In the genomic region with DNA sequence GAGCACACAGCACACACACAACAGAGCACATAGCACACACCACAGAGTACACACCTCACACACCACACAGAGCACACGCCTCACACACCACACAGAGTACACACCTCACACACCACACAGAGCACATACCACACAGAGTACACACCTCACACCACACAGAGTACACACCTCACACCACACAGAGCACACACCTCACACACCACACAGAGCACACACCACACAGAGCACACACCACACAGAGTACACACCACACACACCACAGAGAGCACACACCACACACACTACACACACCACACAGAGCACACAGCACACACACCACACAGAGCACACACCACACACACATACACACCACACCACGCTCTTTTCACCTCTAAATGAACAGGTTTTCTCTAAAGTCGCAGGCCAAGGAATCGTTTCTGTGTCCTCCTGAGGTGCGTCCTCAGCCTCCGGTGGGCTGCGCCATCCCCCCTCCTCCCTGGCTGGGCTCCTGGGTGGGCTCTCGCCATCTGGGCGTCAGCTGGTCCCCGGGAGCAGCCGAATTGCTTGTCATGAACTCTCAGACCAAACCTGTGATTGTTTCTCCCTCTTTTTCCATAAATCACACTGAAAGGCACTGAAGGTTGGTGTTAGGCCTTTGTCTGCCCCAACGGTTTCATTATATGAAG, we compare ENCODE assay signal across 23 cellular contexts. TPM values are rescaled to one million over a fixed set of nuclear protein-coding genes. Genes with fewer than 3 reads are reported as not detected.
DNase-seq lines count a peak whose midpoint lies in the region; ATAC-seq, FAIRE-seq and TF ChIP-seq lines count a peak whose summit lies in the region.
"Had no signal": no experiment of that assay in that cellular context is flagged by ENCODE, and none has a peak within 500 bp of the region (broad histone marks: within the 10 kb centered on the region; RNA-seq: fewer than 3 reads in every experiment).

No MANE protein-coding gene starts in this region.

- H3K56ac ChIP-seq in IMR-90 (ENCODE audit: extremely low read depth, insufficient read depth, low read length) (no peak overlapping the region), mesendoderm (ENCODE audit: low read length) (no peak overlapping the region)

- POLR2A ChIA-PET in activated naive CD8-positive, alpha-beta T cell treated with anti-CD3 and anti-CD28 coated beads, Interleukin-2, amount 10 ng/mL, durations not matched to agents 7 days and 5 days (lab: Charles Lee) = no interaction called here
- POLR2A ChIA-PET in IMR-90 (lab: Charles Lee; ENCODE audit: unreplicated experiment) = no interaction called here

- H2AK5ac ChIP-seq in IMR-90 (ENCODE audit: low read depth, low read length) = peak overlapping the region; percentile 50; the same call in 1 of the 2 replicates
- H2AK5ac ChIP-seq in mesendoderm (ENCODE audit: low read length) = no peak overlapping the region

- H4K20me1 ChIP-seq in IMR-90 (ENCODE audit: insufficient read depth, low read length) = no peaks in the 10 kb centered on the region; the same call in 1 of the 2 replicates

- ATAC-seq in activated naive CD8-positive, alpha-beta T cell treated with anti-CD3 and anti-CD28 coated beads, Interleukin-2, amount 10 ng/mL, durations not matched to agents 7 days and 5 days (ENCODE audit: low read depth) = no peak
- ATAC-seq in IMR-90 (ENCODE audit: low read depth) = no peak
- ATAC-seq in HG03432 (IDR thresholded peaks at IDR 0.05; ENCODE audit: unreplicated experiment) = no peak
- ATAC-seq: CD8-positive, alpha-beta T cell had no signal

- intact Hi-C loops in IMR-90 (cut with micrococcal nuclease) (no loop called here), spleen (cut with DNase I; ENCODE audit: low total_unique reads) (no loop called here)

- dilution Hi-C loops in IMR-90 (cut with HindIII; ENCODE audit: low sequenced_read_pairs, unreplicated experiment) = no loop called here

- 85% methylated on average over 4 of the region's 12 CpGs; no CpG with 5 or more reads in 1 of the 2 experiments for WGBS in IMR-90 (ENCODE audit: extremely low coverage in 2 of 2, insufficient read length in 1 of 2), 2 experiments
- WGBS in mesendoderm (ENCODE audit: extremely low coverage, insufficient coverage, low lambda C conversion rate) = no CpG with 5 or more reads among the region's 12 CpGs
- 73 to 84% (median 79%) methylated on average over 12 of the region's 12 CpGs for WGBS in spleen, 5 donors

- TF ChIP-seq POLR2A in IMR-90 (IDR thresholded peaks at IDR 0.05; ENCODE audit: low read depth, low read length) = no peak
- no peak for TF ChIP-seq POLR2A in spleen (IDR thresholded peaks at IDR 0.05)
- no peak for TF ChIP-seq POLR2A in H54 (IDR thresholded peaks at IDR 0.05; ENCODE audit: low read depth, low read length)

- H3K14ac ChIP-seq in IMR-90 (replicated peaks; ENCODE audit: low read depth, low read length) = no peak overlapping the region

- FAIRE-seq in H54 (lab: Jason Lieb, UNC) = no peak
- FAIRE-seq: G401.6 had no signal

- in situ Hi-C loops in IMR-90 (cut with MboI; ENCODE audit: low sequenced_read_pairs) = no loop called here
- in situ Hi-C loops in G401 (cut with HindIII; ENCODE audit: low sequenced_read_pairs) = no loop called here

- H3K79me1 ChIP-seq in IMR-90 (ENCODE audit: low read depth in 1 of 2, low read length in 2 of 2) = no peaks in the 10 kb centered on the region
- H3K79me1 ChIP-seq in mesendoderm (ENCODE audit: low read length) = no peaks in the 10 kb centered on the region

- H3K4ac ChIP-seq in IMR-90 (ENCODE audit: low read depth, low read length) (no peak overlapping the region), mesendoderm (ENCODE audit: low read depth, low read length) (no peak overlapping the region)

- CTCF ChIA-PET in IMR-90 (lab: Yijun Ruan, JAX) = no interaction called here

- no peak overlapping the region for H3K4me3 ChIP-seq in IMR-90 (ENCODE audit: insufficient read depth, low read depth, low read length)
- H3K4me3 ChIP-seq in mesendoderm (ENCODE audit: low read length) = no peak overlapping the region
- H3K4me3 ChIP-seq in spleen = no peak overlapping the region
- H3K4me3 ChIP-seq: HAP-1 had no signal

- no peak overlapping the region for H2AFZ ChIP-seq in IMR-90 (replicated peaks; ENCODE audit: low read length, poor library complexity)

- H3K36me3 Mint-ChIP-seq in activated naive CD8-positive, alpha-beta T cell treated with anti-CD3 and anti-CD28 coated beads, Interleukin-2, amount 10 ng/mL, durations not matched to agents 7 days and 5 days = no peaks in the 10 kb centered on the region
- no peaks in the 10 kb centered on the region for H3K36me3 Mint-ChIP-seq in activated naive CD8-positive, alpha-beta T cell treated with anti-CD3 and anti-CD28 coated beads for 36 hours
- H3K36me3 Mint-ChIP-seq: CD8-positive, alpha-beta T cell; IgD-negative memory B cell had no signal

- H3K27ac ChIP-seq in IMR-90 (ENCODE audit: insufficient read depth, low read length) (no peak overlapping the region), mesendoderm (ENCODE audit: low read depth, low read length) (no peak overlapping the region), spleen (no peak overlapping the region)

- no peak overlapping the region for H2BK15ac ChIP-seq in IMR-90 (ENCODE audit: low read depth, low read length)
- no peak overlapping the region for H2BK15ac ChIP-seq in mesendoderm (replicated peaks; ENCODE audit: low read depth)

- H4K91ac ChIP-seq in IMR-90 (ENCODE audit: insufficient read depth, low read depth, low read length) = no peak overlapping the region

- peak; percentile 3 for DNase-seq in activated naive CD8-positive, alpha-beta T cell treated with anti-CD3 and anti-CD28 coated beads, Interleukin-2, amount 10 ng/mL, durations not matched to agents 7 days and 5 days
- DNase-seq in activated naive CD8-positive, alpha-beta T cell treated with anti-CD3 and anti-CD28 coated beads for 36 hours = no peak
- no peak for DNase-seq in IMR-90
- DNase-seq in mesendoderm = no peak
- peak; percentile 30 for DNase-seq in spleen
- DNase-seq in H54 (ENCODE audit: insufficient read length, low spot score) = no peak
- no peak for DNase-seq in G401 (ENCODE audit: low spot score)
- DNase-seq: AML-193; C1 segment of cervical spinal cord; CD8-positive, alpha-beta T cell; DND-41; MV-4-11; NCI-H1417; NCI-H1694 treated with DMSO at 0.1 percent for 48 hours; NCI-H2081 treated with DMSO at 0.1 percent for 48 hours; NCI-H446 treated with DMSO at 0.1 percent for 48 hours; NCI-H526 treated with DMSO at 0.1 percent for 48 hours; OCI-M1; Right ventricle myocardium superior had no signal

- H3K4me1 Mint-ChIP-seq in activated naive CD8-positive, alpha-beta T cell treated with anti-CD3 and anti-CD28 coated beads, Interleukin-2, amount 10 ng/mL, durations not matched to agents 7 days and 5 days = no peaks in the 10 kb centered on the region
- no peaks in the 10 kb centered on the region for H3K4me1 Mint-ChIP-seq in activated naive CD8-positive, alpha-beta T cell treated with anti-CD3 and anti-CD28 coated beads for 36 hours
- H3K4me1 Mint-ChIP-seq: IgD-negative memory B cell had no signal

- H4K5ac ChIP-seq in IMR-90 (ENCODE audit: low read depth, low read length) = no peak overlapping the region
- no peak overlapping the region for H4K5ac ChIP-seq in mesendoderm (ENCODE audit: low read length)

- no peaks in the 10 kb centered on the region for H3K79me2 ChIP-seq in mesendoderm (ENCODE audit: control insufficient read depth, insufficient read depth, low read length)

- H3K4me1 ChIP-seq in IMR-90 (ENCODE audit: control insufficient read depth, insufficient read depth, low read length) (no peaks in the 10 kb centered on the region), mesendoderm (ENCODE audit: control insufficient read depth, low read depth, low read length) (no peaks in the 10 kb centered on the region), spleen (peaks cover 0 to under 1% (median 0%) of the 10 kb centered on the region in 6 donors)
- H3K4me1 ChIP-seq: HAP-1 had no signal

- H2BK5ac ChIP-seq in IMR-90 (ENCODE audit: low read depth, low read length, poor library complexity, severe bottlenecking) (peak overlapping the region; percentile 34), mesendoderm (ENCODE audit: low read length) (no peak overlapping the region)

- H3K27me3 ChIP-seq in IMR-90 (ENCODE audit: control insufficient read depth, insufficient read depth, low read length) (peaks cover 19% of the 10 kb centered on the region), mesendoderm (ENCODE audit: insufficient read depth, low read length, poor library complexity) (no peaks in the 10 kb centered on the region), spleen (replicated peaks in 1 of 7) (no peaks in the 10 kb centered on the region)

- no TSS peak for BruUV-seq in IMR-90 (replicated peaks; lab: Mats Ljungman, UMichigan)

- H3K9me1 ChIP-seq in IMR-90 (ENCODE audit: insufficient read depth, low read length) = peaks cover 6% of the 10 kb centered on the region; the same call in 1 of the 2 replicates

- H4K8ac ChIP-seq in IMR-90 (ENCODE audit: low read depth in 2 of 2, low read length in 2 of 2) (no peak overlapping the region), mesendoderm (ENCODE audit: low read depth, low read length) (no peak overlapping the region)

- no peak overlapping the region for H3K9ac ChIP-seq in IMR-90 (ENCODE audit: low read depth, low read length)
- H3K9ac ChIP-seq in mesendoderm (ENCODE audit: low read length) = no peak overlapping the region

- no peaks in the 10 kb centered on the region for H3K9me3 Mint-ChIP-seq in activated naive CD8-positive, alpha-beta T cell treated with anti-CD3 and anti-CD28 coated beads, Interleukin-2, amount 10 ng/mL, durations not matched to agents 7 days and 5 days
- no peaks in the 10 kb centered on the region for H3K9me3 Mint-ChIP-seq in activated naive CD8-positive, alpha-beta T cell treated with anti-CD3 and anti-CD28 coated beads for 36 hours
- H3K9me3 Mint-ChIP-seq: CD8-positive, alpha-beta T cell; IgD-negative memory B cell had no signal

- H3K9me3 ChIP-seq in IMR-90 (ENCODE audit: control insufficient read depth, insufficient read depth, low read length) = no peaks in the 10 kb centered on the region
- H3K9me3 ChIP-seq in spleen = no peaks in the 10 kb centered on the region
- H3K9me3 ChIP-seq: HAP-1 had no signal

- no peak overlapping the region for H2BK20ac ChIP-seq in IMR-90 (ENCODE audit: low read depth, low read length)

- H2BK120ac ChIP-seq in IMR-90 (ENCODE audit: low read depth, low read length) (no peak overlapping the region), mesendoderm (ENCODE audit: low read depth, low read length) (no peak overlapping the region)

- no peak overlapping the region for H3K4me2 ChIP-seq in IMR-90 (ENCODE audit: low read depth, low read length)
- no peak overlapping the region for H3K4me2 ChIP-seq in mesendoderm (ENCODE audit: low read length)

- TF ChIP-seq CTCF in IMR-90 (conservative IDR thresholded peaks at IDR 0.05; ENCODE audit: low read depth, low read length) (no peak), spleen (IDR thresholded peaks at IDR 0.05 in 8 of 11, conservative IDR thresholded peaks at IDR 0.05 in 3 of 11) (no peak)

- H3K4me3 Mint-ChIP-seq in activated naive CD8-positive, alpha-beta T cell treated with anti-CD3 and anti-CD28 coated beads, Interleukin-2, amount 10 ng/mL, durations not matched to agents 7 days and 5 days = no peak overlapping the region
- H3K4me3 Mint-ChIP-seq in activated naive CD8-positive, alpha-beta T cell treated with anti-CD3 and anti-CD28 coated beads for 36 hours = no peak overlapping the region
- H3K4me3 Mint-ChIP-seq: CD8-positive, alpha-beta T cell; IgD-negative memory B cell had no signal

- H3K18ac ChIP-seq in IMR-90 (ENCODE audit: low read depth, low read length) (no peak overlapping the region), mesendoderm (ENCODE audit: low read length) (no peak overlapping the region)

- no peak overlapping the region for H2AK9ac ChIP-seq in IMR-90 (replicated peaks; ENCODE audit: low read depth, low read length, poor library complexity)

- H3K23ac ChIP-seq in IMR-90 (ENCODE audit: low read depth, low read length) (no peak overlapping the region), mesendoderm (ENCODE audit: low read length) (peak overlapping the region; percentile 45)

- H3K27me3 Mint-ChIP-seq in activated naive CD8-positive, alpha-beta T cell treated with anti-CD3 and anti-CD28 coated beads, Interleukin-2, amount 10 ng/mL, durations not matched to agents 7 days and 5 days = no peaks in the 10 kb centered on the region
- no peaks in the 10 kb centered on the region for H3K27me3 Mint-ChIP-seq in activated naive CD8-positive, alpha-beta T cell treated with anti-CD3 and anti-CD28 coated beads for 36 hours

- TF ChIP-seq RAD21 in IMR-90 (IDR thresholded peaks at IDR 0.05; ENCODE audit: low read length) = no peak

- H3K36me3 ChIP-seq in IMR-90 (ENCODE audit: control insufficient read depth, insufficient read depth, low read length) (no peaks in the 10 kb centered on the region), mesendoderm (ENCODE audit: control insufficient read depth, insufficient read depth, low read length) (no peaks in the 10 kb centered on the region), spleen (peaks cover 0 to 25% (median 0%) of the 10 kb centered on the region in 6 donors)
- H3K36me3 ChIP-seq: HAP-1 had no signal

- H3K27ac Mint-ChIP-seq in activated naive CD8-positive, alpha-beta T cell treated with anti-CD3 and anti-CD28 coated beads, Interleukin-2, amount 10 ng/mL, durations not matched to agents 7 days and 5 days = no peak overlapping the region
- H3K27ac Mint-ChIP-seq in activated naive CD8-positive, alpha-beta T cell treated with anti-CD3 and anti-CD28 coated beads for 36 hours = no peak overlapping the region
- H3K27ac Mint-ChIP-seq: CD8-positive, alpha-beta T cell; IgD-negative memory B cell had no signal

RNA-seq across cellular contexts. Expression of a gene that starts 37.3 kb away (rescaled TPM):
- total RNA-seq in activated naive CD8-positive, alpha-beta T cell treated with anti-CD3 and anti-CD28 coated beads, Interleukin-2, amount 10 ng/mL, durations not matched to agents 7 days and 5 days = 1 to 10 TPM; 1.4 to 1.6 TPM
- 1 to 10 TPM; 1.1 to 1.2 TPM for total RNA-seq in activated naive CD8-positive, alpha-beta T cell treated with anti-CD3 and anti-CD28 coated beads for 36 hours
- total RNA-seq in IMR-90 (2012; rRNA removed) (0.36 and 0.83 TPM in 2 replicates), spleen (10 to 100 TPM in 6 of 7 donors, 1 to 10 TPM in 1; 5.7 to 26.9 (median 22.2) TPM)
- polyA plus RNA-seq in IMR-90 (2012; rRNA removed) (0.94 and 1.1 TPM in 2 replicates), spleen (10 to 100 TPM in 2 of 3 donors, 1 to 10 TPM in 1; 6.0 to 13.0 (median 10.3) TPM)
- polyA plus RNA-seq in IMR-90 (2012; cell fraction: cytosol; rRNA removed) = 0.65 and 1.3 TPM in 2 replicates
- polyA plus RNA-seq in IMR-90 (2012; cell fraction: nucleus; rRNA removed; ENCODE audit: low replicate concordance) = 0.46 and 0.95 TPM in 2 replicates
- polyA plus RNA-seq in mesendoderm (2013, experiment 1 of 2) = 0.24 TPM
- 0.20 TPM for polyA plus RNA-seq in mesendoderm (2013, experiment 2 of 2)
- 1.2 TPM in 1 of 2 replicates, not detected in the other for total RNA-seq in G401 (2014; rRNA removed; shearing (Covaris generic))

Comparison
In these comparisons a context has a peak if more than half of its experiments do, and no peak if none do; other contexts are left out.
1. DNase-seq: peak in activated naive CD8-positive, alpha-beta T cell treated with anti-CD3 and anti-CD28 coated beads, Interleukin-2, amount 10 ng/mL, durations not matched to agents 7 days and 5 days (single experiment) and spleen (single experiment); none in activated naive CD8-positive, alpha-beta T cell treated with anti-CD3 and anti-CD28 coated beads for 36 hours (single experiment), IMR-90 (single experiment), mesendoderm (single experiment), H54 (single experiment) and G401 (single experiment).